In genomic region chr1:168379110-168379860, GRCh38 we compare ENCODE assay signal across 30 cellular contexts.
A peak's percentile ranks its signal among the peaks of the same experiment; 100 is the strongest.
DNase-seq lines count a peak whose midpoint lies in the region; ATAC-seq, FAIRE-seq and TF ChIP-seq lines count a peak whose summit lies in the region.
"Had no signal": no experiment of that assay in that cellular context is flagged by ENCODE, and none has a peak within 500 bp of the region (broad histone marks: within the 10 kb centered on the region; RNA-seq: fewer than 3 reads in every experiment).

No MANE protein-coding gene starts in this region.

- no peak overlapping the region for H3K4me3 Mint-ChIP-seq in type B pancreatic cell
- H3K4me3 Mint-ChIP-seq: activated CD4-positive, alpha-beta T cell treated with anti-CD3 and anti-CD28 coated beads, Interleukin-2, amount 10 ng/mL, durations not matched to agents 7 days and 5 days; activated naive CD8-positive, alpha-beta T cell treated with anti-CD3 and anti-CD28 coated beads, Interleukin-2, amount 10 ng/mL, durations not matched to agents 7 days and 5 days; activated T-cell treated with anti-CD3 and anti-CD28 coated beads, Interleukin-2, amount 50 U/mL, for 24 hours; CD4-positive, alpha-beta T cell; H9; T-helper 2 cell treated with Interferon-gamma antibody and Interleukin-4, amounts not matched to agents 5 μg/mL and 100 μg/mL, for 36 hours had no signal

- peaks cover 3% of the 10 kb centered on the region for H3K9me3 Mint-ChIP-seq in type B pancreatic cell
- H3K9me3 Mint-ChIP-seq: activated CD4-positive, alpha-beta T cell treated with anti-CD3 and anti-CD28 coated beads, Interleukin-2, amount 10 ng/mL, durations not matched to agents 7 days and 5 days; activated T-cell treated with anti-CD3 and anti-CD28 coated beads, Interleukin-2, amount 50 U/mL, for 24 hours; CD4-positive, alpha-beta T cell; H9; T-helper 2 cell treated with Interferon-gamma antibody and Interleukin-4, amounts not matched to agents 5 μg/mL and 100 μg/mL, for 36 hours had no signal

- no peak overlapping the region for H3K4me2 ChIP-seq in osteoblast (ENCODE audit: insufficient read depth, low read length)

- H3K9me3 ChIP-seq in osteoblast (ENCODE audit: low read depth, low read length): no peaks in the 10 kb centered on the region
- H3K9me3 ChIP-seq: suprapubic skin, uterus had no signal

- H3K4me3 ChIP-seq in bronchial epithelial cell (ENCODE audit: low read depth, low read length) (no peak overlapping the region), osteoblast (ENCODE audit: insufficient read depth, low read length) (no peak overlapping the region)
- H3K4me3 ChIP-seq: heart left ventricle, suprapubic skin, uterus had no signal

- no peaks in the 10 kb centered on the region for H3K79me2 ChIP-seq in osteoblast (ENCODE audit: insufficient read depth, low read length)

- H3K27ac Mint-ChIP-seq in type B pancreatic cell: no peak overlapping the region
- H3K27ac Mint-ChIP-seq: activated CD4-positive, alpha-beta T cell treated with anti-CD3 and anti-CD28 coated beads, Interleukin-2, amount 10 ng/mL, durations not matched to agents 7 days and 5 days; activated naive CD8-positive, alpha-beta T cell treated with anti-CD3 and anti-CD28 coated beads, Interleukin-2, amount 10 ng/mL, durations not matched to agents 7 days and 5 days; activated T-cell treated with anti-CD3 and anti-CD28 coated beads, Interleukin-2, amount 50 U/mL, for 24 hours; CD4-positive, alpha-beta T cell; H9; progenitor cell of endocrine pancreas; T-helper 2 cell treated with Interferon-gamma antibody and Interleukin-4, amounts not matched to agents 5 μg/mL and 100 μg/mL, for 36 hours had no signal

- no peak overlapping the region for H3K27ac ChIP-seq in osteoblast (ENCODE audit: low read depth, low read length)
- H3K27ac ChIP-seq: heart left ventricle, suprapubic skin, uterus had no signal

- no peaks in the 10 kb centered on the region for H3K27me3 ChIP-seq in bronchial epithelial cell (ENCODE audit: control insufficient read depth, insufficient read depth, low read length)
- no peaks in the 10 kb centered on the region for H3K27me3 ChIP-seq in osteoblast (ENCODE audit: insufficient read depth, low read length)
- H3K27me3 ChIP-seq: heart left ventricle, suprapubic skin, uterus had no signal

- H3K4me1 ChIP-seq in osteoblast (ENCODE audit: insufficient read depth, low read length): no peaks in the 10 kb centered on the region
- H3K4me1 ChIP-seq: heart left ventricle, suprapubic skin, uterus had no signal

- H3K4me1 Mint-ChIP-seq in type B pancreatic cell (ENCODE audit: unreplicated experiment): no peaks in the 10 kb centered on the region
- H3K4me1 Mint-ChIP-seq: activated CD4-positive, alpha-beta T cell treated with anti-CD3 and anti-CD28 coated beads, Interleukin-2, amount 10 ng/mL, durations not matched to agents 7 days and 5 days; activated naive CD8-positive, alpha-beta T cell treated with anti-CD3 and anti-CD28 coated beads, Interleukin-2, amount 10 ng/mL, durations not matched to agents 7 days and 5 days; H9 had no signal

- H2AFZ ChIP-seq in osteoblast (ENCODE audit: low read length): peak overlapping the region; percentile 15

- no peaks in the 10 kb centered on the region for H3K27me3 Mint-ChIP-seq in type B pancreatic cell
- H3K27me3 Mint-ChIP-seq: activated T-cell treated with anti-CD3 and anti-CD28 coated beads, Interleukin-2, amount 50 U/mL, for 24 hours; CD4-positive, alpha-beta T cell; progenitor cell of endocrine pancreas had no signal

- TF ChIP-seq CTCF in bronchial epithelial cell (IDR thresholded peaks at IDR 0.05; ENCODE audit: insufficient read depth, low read length, severe bottlenecking) (no peak), osteoblast (IDR thresholded peaks at IDR 0.05; ENCODE audit: extremely low read depth, low read depth, low read length) (no peak), type B pancreatic cell (conservative IDR thresholded peaks at IDR 0.05) (no peak)

- ATAC-seq in HG03097 (IDR thresholded peaks at IDR 0.05; ENCODE audit: low FRiP score, unreplicated experiment): no peak
- ATAC-seq: heart left ventricle, sciatic nerve had no signal

- no peaks in the 10 kb centered on the region for H4K20me1 ChIP-seq in osteoblast (ENCODE audit: insufficient read depth, low read length)

- no peaks in the 10 kb centered on the region for H3K36me3 Mint-ChIP-seq in type B pancreatic cell
- H3K36me3 Mint-ChIP-seq: activated naive CD8-positive, alpha-beta T cell treated with anti-CD3 and anti-CD28 coated beads, Interleukin-2, amount 10 ng/mL, durations not matched to agents 7 days and 5 days had no signal

- DNase-seq in EL (peak; percentile 73), NCI-H226 (peak; percentile 52), bronchial epithelial cell (ENCODE audit: low read depth) (peak; percentile 65), osteoblast (ENCODE audit: insufficient read length, low spot score, missing footprints) (no peak), mesenteric fat pad (ENCODE audit: low spot score) (no peak), NOMO-1 (lab: John Stamatoyannopoulos, UW; ENCODE audit: unreplicated experiment in 2 of 2) (no peak), type B pancreatic cell (ENCODE audit: extremely low spot score, unreplicated experiment) (no peak)
- DNase-seq: activated CD4-positive, alpha-beta T cell treated with anti-CD3 and anti-CD28 coated beads, Interleukin-2, amount 10 ng/mL, durations not matched to agents 7 days and 5 days; activated gamma-delta T cell; activated naive CD8-positive, alpha-beta T cell treated with anti-CD3 and anti-CD28 coated beads, Interleukin-2, amount 10 ng/mL, durations not matched to agents 7 days and 5 days; activated T-cell treated with anti-CD3 and anti-CD28 coated beads, Interleukin-2, amount 50 U/mL, for 24 hours; CD4-positive, alpha-beta T cell; cerebellar nuclear complex; H9; heart left ventricle; KBM-7; mesenchymal stem cell; NCI-H1436; NCI-H446; NCI-H82; Right ventricle myocardium superior; stimulated activated naive CD4-positive, alpha-beta T cell; uterus had no signal

- H3K36me3 ChIP-seq in bronchial epithelial cell (ENCODE audit: control insufficient read depth, insufficient read depth, low read length): no peaks in the 10 kb centered on the region
- H3K36me3 ChIP-seq in osteoblast (ENCODE audit: insufficient read depth, low read length): no peaks in the 10 kb centered on the region
- H3K36me3 ChIP-seq: heart left ventricle, suprapubic skin, uterus had no signal

- FAIRE-seq in bronchial epithelial cell (lab: Jason Lieb, UNC): no peak
- FAIRE-seq: endothelial cell of umbilical vein, GM12892 had no signal

Comparison
In these comparisons a context has a peak if more than half of its experiments do, and no peak if none do; other contexts are left out.
1. DNase-seq: peak in EL (single experiment), NCI-H226 (single experiment) and bronchial epithelial cell (single experiment); none in osteoblast (single experiment), mesenteric fat pad (single experiment), NOMO-1 (0 of 2) and type B pancreatic cell (single experiment).